Comparison of ENCODE assay signal across 28 cellular contexts in the genomic region with DNA sequence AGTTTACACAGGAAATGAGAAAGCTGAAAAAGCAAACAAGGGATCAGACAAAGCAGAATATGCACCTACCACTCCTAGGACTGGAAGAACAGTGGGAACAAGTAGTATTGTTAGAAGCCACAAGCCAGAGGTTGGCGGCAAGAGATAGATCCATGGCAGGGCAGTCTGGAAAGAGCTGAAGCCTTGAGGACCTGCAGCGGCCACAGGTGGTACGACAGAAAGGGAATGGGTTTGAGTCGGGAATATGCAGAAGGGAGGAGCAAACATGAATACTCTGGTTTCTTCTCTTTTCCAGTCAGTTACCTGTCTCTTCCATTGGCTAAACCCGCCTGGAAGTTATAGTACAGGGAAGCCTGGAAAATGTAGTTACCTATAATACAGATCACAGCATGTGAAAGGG.
"Had no signal": no experiment of that assay in that cellular context is flagged by ENCODE, and none has a peak within 500 bp of the region (broad histone marks: within the 10 kb centered on the region; RNA-seq: fewer than 3 reads in every experiment).

No MANE protein-coding gene starts in this region.

- H3K9me3 Mint-ChIP-seq: activated CD4-positive, alpha-beta T cell treated with anti-CD3 and anti-CD28 coated beads, Interleukin-2, amount 10 ng/mL, durations not matched to agents 7 days and 5 days; activated naive CD4-positive, alpha-beta T cell treated with anti-CD3 and anti-CD28 coated beads for 36 hours; activated T-helper 17 cell treated with anti-CD3 and anti-CD28 coated beads, Interleukin-2, amount 50 U/mL, for 72 hours; central memory CD8-positive, alpha-beta T cell had no signal

- H3K36me3 Mint-ChIP-seq: activated naive CD8-positive, alpha-beta T cell; brain had no signal

- H3K27ac ChIP-seq: KMS-11, Peyer's patch had no signal

- H3K4me3 ChIP-seq: Peyer's patch had no signal

- H3K27me3 Mint-ChIP-seq: activated CD4-positive, alpha-beta memory T cell treated with anti-CD3 and anti-CD28 coated beads for 36 hours; central memory CD8-positive, alpha-beta T cell had no signal

- H3K4me3 Mint-ChIP-seq: activated CD4-positive, alpha-beta memory T cell treated with anti-CD3 and anti-CD28 coated beads for 36 hours; activated CD4-positive, alpha-beta T cell treated with anti-CD3 and anti-CD28 coated beads, Interleukin-2, amount 10 ng/mL, durations not matched to agents 7 days and 5 days; activated naive CD4-positive, alpha-beta T cell treated with anti-CD3 and anti-CD28 coated beads for 36 hours; activated naive CD8-positive, alpha-beta T cell; activated T-helper 17 cell treated with anti-CD3 and anti-CD28 coated beads, Interleukin-2, amount 50 U/mL, for 72 hours; brain; central memory CD8-positive, alpha-beta T cell; T-helper 17 cell had no signal

- H3K27me3 ChIP-seq: Peyer's patch had no signal

- H3K4me1 ChIP-seq: Peyer's patch had no signal

- DNase-seq: activated CD4-positive, alpha-beta memory T cell treated with anti-CD3 and anti-CD28 coated beads for 36 hours; activated CD4-positive, alpha-beta T cell treated with anti-CD3 and anti-CD28 coated beads, Interleukin-2, amount 10 ng/mL, durations not matched to agents 7 days and 5 days; activated CD8-positive, alpha-beta memory T cell treated with anti-CD3 and anti-CD28 coated beads for 24 hours; activated gamma-delta T cell; activated naive CD4-positive, alpha-beta T cell treated with anti-CD3 and anti-CD28 coated beads for 36 hours; activated T-cell treated with anti-CD3 and anti-CD28 coated beads, Interleukin-2, amount 50 U/mL, for 48 hours; amygdala; MM.1S; NCI-H1105; NCI-H1436; NCI-H187 treated with DMSO at 0.1 percent for 48 hours; NCI-H2081 treated with DMSO at 0.1 percent for 48 hours; NCI-H2171; NCI-H2227 treated with DMSO at 0.1 percent for 48 hours; NCI-H446 treated with DMSO at 0.1 percent for 48 hours; NCI-H526 treated with DMSO at 0.1 percent for 48 hours; NK-92 treated with Interleukin-12 subunit alpha and Interleukin-12 subunit beta, amount 100 ng/mL, for 24 hours; OCI-M1; Peyer's patch; SHP77; T-helper 17 cell; T-helper 9 cell had no signal

- ATAC-seq: activated CD4-positive, CD25-positive, alpha-beta regulatory T cell treated with anti-CD3 and anti-CD28 coated beads, Interleukin-2, amount 50 U/mL, for 24 hours; activated T-helper 17 cell treated with anti-CD3 and anti-CD28 coated beads, Interleukin-2, amount 50 U/mL, for 72 hours; T-helper 17 cell had no signal

- H3K27ac Mint-ChIP-seq: activated CD4-positive, alpha-beta memory T cell treated with anti-CD3 and anti-CD28 coated beads for 36 hours; activated CD4-positive, alpha-beta T cell treated with anti-CD3 and anti-CD28 coated beads, Interleukin-2, amount 10 ng/mL, durations not matched to agents 7 days and 5 days; activated naive CD4-positive, alpha-beta T cell treated with anti-CD3 and anti-CD28 coated beads for 36 hours; activated naive CD8-positive, alpha-beta T cell; activated T-helper 17 cell treated with anti-CD3 and anti-CD28 coated beads, Interleukin-2, amount 50 U/mL, for 72 hours; brain; T-helper 17 cell had no signal
